Comparison of ENCODE assay signal across 8 cellular contexts in the genomic region with DNA sequence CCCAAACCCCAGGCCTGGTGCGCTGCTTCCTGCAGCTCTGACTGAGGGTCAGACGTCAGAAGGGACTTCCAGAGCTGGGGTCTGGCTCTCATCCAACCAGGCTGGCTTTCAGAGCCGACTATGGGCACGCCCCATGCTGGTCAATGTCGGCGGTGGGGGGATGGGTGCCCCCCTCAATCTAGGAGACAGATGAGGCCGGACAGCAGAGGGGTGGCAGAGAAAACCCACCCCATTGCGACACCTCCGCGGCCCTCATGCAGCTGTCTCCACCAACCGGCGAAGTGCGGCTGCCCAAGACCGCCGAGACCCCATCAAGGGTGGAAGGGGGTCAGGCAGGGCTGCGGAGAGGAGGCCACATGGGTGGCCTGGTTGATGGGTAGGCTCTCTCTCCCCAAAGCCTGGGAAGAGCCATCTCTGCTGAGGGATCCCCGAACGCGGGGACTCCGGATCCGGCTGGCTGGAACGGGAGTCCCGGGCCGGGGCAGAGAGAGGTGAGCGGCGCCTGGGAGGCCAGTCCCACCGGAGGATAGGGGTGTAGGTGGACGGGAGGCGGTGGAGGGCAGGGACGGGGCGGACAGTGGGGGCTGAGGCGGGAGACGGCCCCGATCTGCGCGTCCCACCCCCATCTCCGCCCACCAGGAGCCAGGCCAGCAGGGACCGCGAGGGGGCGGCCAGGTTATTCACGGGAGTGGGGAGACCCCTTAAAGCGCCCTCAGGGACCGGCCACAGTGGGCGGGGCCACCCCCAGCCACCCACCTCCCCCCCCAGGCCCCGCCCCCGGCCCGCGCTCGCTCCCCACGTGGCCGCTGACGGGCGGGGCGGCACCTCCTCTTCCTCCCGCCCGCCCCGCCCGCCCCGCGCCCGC. TPM values are rescaled to one million over a fixed set of nuclear protein-coding genes. Genes with fewer than 3 reads are reported as not detected.
DNase-seq lines count a peak whose midpoint lies in the region; ATAC-seq and TF ChIP-seq lines count a peak whose summit lies in the region.

A gene (plus strand): TSS at position 864 of the 865 bp plus-strand sequence. CDS start 11,748 bp downstream, outside the sequence.

- H3K36me3 ChIP-seq in MM.1S (replicated peaks; ENCODE audit: insufficient read depth, low read length) (no peaks in the 10 kb centered on the region), WERI-Rb-1 (peaks cover 18% of the 10 kb centered on the region), colonic mucosa (no peaks in the 10 kb centered on the region)

- H4K20me1 ChIP-seq in MM.1S (ENCODE audit: insufficient read depth, low read length): no peaks in the 10 kb centered on the region

- no peak for ATAC-seq in GM21737 (IDR thresholded peaks at IDR 0.05; ENCODE audit: unreplicated experiment)

- H3K4me3 ChIP-seq in MM.1S (ENCODE audit: low read length) (peak within 1 kb of the TSS; percentile 66), WERI-Rb-1 (ENCODE audit: low read depth, low read length) (peak within 1 kb of the TSS; percentile 78), colonic mucosa (peak within 1 kb of the TSS; percentile 98)

- H2AFZ ChIP-seq in MM.1S (ENCODE audit: low read length): no peak within 1 kb of the TSS

- H3K27ac ChIP-seq in MM.1S (ENCODE audit: low read length) (no peak within 1 kb of the TSS), WERI-Rb-1 (peak within 1 kb of the TSS; percentile 62), colonic mucosa (peak within 1 kb of the TSS; percentile 96)

- TF ChIP-seq CTCF in MM.1S (IDR thresholded peaks at IDR 0.05; ENCODE audit: low read length) (no peak), WERI-Rb-1 (IDR thresholded peaks at IDR 0.05; ENCODE audit: low read depth, low read length) (no peak), colonic mucosa (IDR thresholded peaks at IDR 0.05) (no peak)

- peak within 1 kb of the TSS; percentile 67; the same call in 1 of the 2 replicates for H3K4me2 ChIP-seq in MM.1S (ENCODE audit: low read depth, low read length)

- no peaks in the 10 kb centered on the region for H3K9me3 ChIP-seq in MM.1S (replicated peaks; ENCODE audit: insufficient read depth, low read length)
- no peaks in the 10 kb centered on the region for H3K9me3 ChIP-seq in WERI-Rb-1 (ENCODE audit: severe bottlenecking)
- no peaks in the 10 kb centered on the region for H3K9me3 ChIP-seq in colonic mucosa

- peak within 1 kb of the TSS; percentile 45; the same call in 1 of the 2 replicates for H3K9ac ChIP-seq in MM.1S (ENCODE audit: low read length)
- H3K9ac ChIP-seq in colonic mucosa (ENCODE audit: low read depth in 2 of 2, low read length in 2 of 2): peak within 1 kb of the TSS; percentile 95 to 99

- H3K27me3 ChIP-seq in MM.1S (replicated peaks; ENCODE audit: insufficient read depth, low read length) (no peaks in the 10 kb centered on the region; the same call in 1 of the 2 replicates), WERI-Rb-1 (ENCODE audit: insufficient read depth, low read depth, severe bottlenecking) (no peaks in the 10 kb centered on the region), colonic mucosa (no peaks in the 10 kb centered on the region)

- peak; percentile 76 for DNase-seq in activated CD8-positive, alpha-beta memory T cell treated with anti-CD3 and anti-CD28 coated beads for 24 hours
- no peak for DNase-seq in activated CD8-positive, alpha-beta memory T cell treated with anti-CD3 and anti-CD28 coated beads, Interleukin-2, amount 50 U/mL, for 48 hours
- DNase-seq in MM.1S (no peak), WERI-Rb-1 (peak; percentile 54), colonic mucosa (peak; percentile 78), kidney glomerular epithelial cell (lab: John Stamatoyannopoulos, UW) (peak; percentile 16)
- DNase-seq in stimulated activated CD4-positive, alpha-beta T cell treated with anti-CD3 and anti-CD28 coated beads, Interleukin-15, amount 100 ng/mL, for 1 hour (ENCODE audit: low read depth in 1 of 2, low spot score in 1 of 2): peak; percentile 24 to 44

- intact Hi-C loops in colonic mucosa (cut with DNase I): no loop called here

- H3K4me1 ChIP-seq in MM.1S (ENCODE audit: low read length) (no peaks in the 10 kb centered on the region), colonic mucosa (peaks cover 27% of the 10 kb centered on the region)

- H3K79me2 ChIP-seq in MM.1S (ENCODE audit: low read length): peaks cover 12% of the 10 kb centered on the region

- no peaks in the 10 kb centered on the region for H3K9me2 ChIP-seq in MM.1S (replicated peaks; ENCODE audit: insufficient read depth, low read length)

- H3F3A ChIP-seq in MM.1S (ENCODE audit: insufficient read depth, low read length): no peaks in the 10 kb centered on the region

RNA-seq across cellular contexts. Expression of the gene that starts here (rescaled TPM):
- 100 to 1,000 TPM; 162 to 264 TPM for total RNA-seq in colonic mucosa

Comparison
In these comparisons a context has a peak if more than half of its experiments do, and no peak if none do; other contexts are left out.
1. DNase-seq: peak in activated CD8-positive, alpha-beta memory T cell treated with anti-CD3 and anti-CD28 coated beads for 24 hours (single experiment), WERI-Rb-1 (single experiment), colonic mucosa (single experiment), kidney glomerular epithelial cell (single experiment) and stimulated activated CD4-positive, alpha-beta T cell treated with anti-CD3 and anti-CD28 coated beads, Interleukin-15, amount 100 ng/mL, for 1 hour (2 of 2); none in activated CD8-positive, alpha-beta memory T cell treated with anti-CD3 and anti-CD28 coated beads, Interleukin-2, amount 50 U/mL, for 48 hours (single experiment) and MM.1S (single experiment).
2. Peak in every context shown above with its lines, with median percentiles within 50 percentile points of each other: H3K4me3 ChIP-seq.